Comparison of ENCODE assay signal across 1 cellular context in the genomic region with DNA sequence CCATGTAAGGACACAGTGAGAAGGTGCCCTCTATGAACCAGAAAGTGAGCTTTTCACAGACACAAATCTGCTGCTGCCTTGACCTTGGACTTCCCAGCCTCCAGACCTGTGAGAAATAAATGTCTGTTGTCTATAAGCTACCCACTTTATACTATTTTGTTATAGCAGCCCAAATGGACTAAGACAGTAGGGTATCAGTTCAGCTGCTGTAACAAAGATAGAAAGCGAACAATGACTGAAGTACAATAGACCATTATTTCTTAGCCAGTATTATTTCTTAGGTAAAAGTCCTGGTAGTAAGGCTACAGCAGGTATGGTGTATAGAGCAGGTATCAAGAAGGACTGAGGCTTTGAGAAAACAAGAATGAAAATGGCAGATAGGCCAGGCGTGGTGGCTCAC.
TF ChIP-seq lines count a peak whose summit lies in the region.

No MANE protein-coding gene starts in this region.

TF ChIP-seq in GM12878, 131 proteins besides CTCF, POLR2A, EP300 and RAD21 (continued from another document):
- TF ChIP-seq RELA (IDR thresholded peaks at IDR 0.05; ENCODE audit: borderline replicate concordance, partially characterized antibody) (no peak), MTA3 (IDR thresholded peaks at IDR 0.05; ENCODE audit: borderline replicate concordance, low read length) (no peak), WRNIP1 (IDR thresholded peaks at IDR 0.05; ENCODE audit: borderline replicate concordance, low read depth, low read length) (no peak), ZZZ3 (IDR thresholded peaks at IDR 0.05; ENCODE audit: control insufficient read depth, insufficient read length, low read depth) (no peak), SPI1 (IDR thresholded peaks at IDR 0.05; ENCODE audit: borderline replicate concordance, insufficient read depth, low read depth, low read length) (no peak), CREB1 (IDR thresholded peaks at IDR 0.05; ENCODE audit: low read depth) (no peak), RUNX3 (IDR thresholded peaks at IDR 0.05; ENCODE audit: low read length) (no peak), SMARCA5 (IDR thresholded peaks at IDR 0.05) (no peak)
- TF ChIP-seq, protein P1, sequence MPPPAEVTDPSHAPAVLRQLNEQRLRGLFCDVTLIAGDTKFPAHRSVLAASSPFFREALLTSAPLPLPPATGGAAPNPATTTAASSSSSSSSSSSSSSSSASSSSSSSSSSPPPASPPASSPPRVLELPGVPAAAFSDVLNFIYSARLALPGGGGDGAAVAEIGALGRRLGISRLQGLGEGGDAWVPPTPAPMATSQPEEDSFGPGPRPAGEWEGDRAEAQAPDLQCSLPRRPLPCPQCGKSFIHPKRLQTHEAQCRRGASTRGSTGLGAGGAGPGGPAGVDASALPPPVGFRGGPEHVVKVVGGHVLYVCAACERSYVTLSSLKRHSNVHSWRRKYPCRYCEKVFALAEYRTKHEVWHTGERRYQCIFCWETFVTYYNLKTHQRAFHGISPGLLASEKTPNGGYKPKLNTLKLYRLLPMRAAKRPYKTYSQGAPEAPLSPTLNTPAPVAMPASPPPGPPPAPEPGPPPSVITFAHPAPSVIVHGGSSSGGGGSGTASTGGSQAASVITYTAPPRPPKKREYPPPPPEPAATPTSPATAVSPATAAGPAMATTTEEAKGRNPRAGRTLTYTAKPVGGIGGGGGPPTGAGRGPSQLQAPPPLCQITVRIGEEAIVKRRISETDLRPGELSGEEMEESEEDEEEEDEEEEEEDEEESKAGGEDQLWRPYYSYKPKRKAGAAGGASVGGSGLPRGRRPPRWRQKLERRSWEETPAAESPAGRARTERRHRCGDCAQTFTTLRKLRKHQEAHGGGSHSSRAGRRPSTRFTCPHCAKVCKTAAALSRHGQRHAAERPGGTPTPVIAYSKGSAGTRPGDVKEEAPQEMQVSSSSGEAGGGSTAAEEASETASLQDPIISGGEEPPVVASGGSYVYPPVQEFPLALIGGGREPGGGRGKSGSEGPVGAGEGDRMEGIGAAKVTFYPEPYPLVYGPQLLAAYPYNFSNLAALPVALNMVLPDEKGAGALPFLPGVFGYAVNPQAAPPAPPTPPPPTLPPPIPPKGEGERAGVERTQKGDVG (CRISPR knock-in tag; IDR thresholded peaks at IDR 0.05): no peak
